1 cellular context compared by ENCODE assay signal in the genomic region with DNA sequence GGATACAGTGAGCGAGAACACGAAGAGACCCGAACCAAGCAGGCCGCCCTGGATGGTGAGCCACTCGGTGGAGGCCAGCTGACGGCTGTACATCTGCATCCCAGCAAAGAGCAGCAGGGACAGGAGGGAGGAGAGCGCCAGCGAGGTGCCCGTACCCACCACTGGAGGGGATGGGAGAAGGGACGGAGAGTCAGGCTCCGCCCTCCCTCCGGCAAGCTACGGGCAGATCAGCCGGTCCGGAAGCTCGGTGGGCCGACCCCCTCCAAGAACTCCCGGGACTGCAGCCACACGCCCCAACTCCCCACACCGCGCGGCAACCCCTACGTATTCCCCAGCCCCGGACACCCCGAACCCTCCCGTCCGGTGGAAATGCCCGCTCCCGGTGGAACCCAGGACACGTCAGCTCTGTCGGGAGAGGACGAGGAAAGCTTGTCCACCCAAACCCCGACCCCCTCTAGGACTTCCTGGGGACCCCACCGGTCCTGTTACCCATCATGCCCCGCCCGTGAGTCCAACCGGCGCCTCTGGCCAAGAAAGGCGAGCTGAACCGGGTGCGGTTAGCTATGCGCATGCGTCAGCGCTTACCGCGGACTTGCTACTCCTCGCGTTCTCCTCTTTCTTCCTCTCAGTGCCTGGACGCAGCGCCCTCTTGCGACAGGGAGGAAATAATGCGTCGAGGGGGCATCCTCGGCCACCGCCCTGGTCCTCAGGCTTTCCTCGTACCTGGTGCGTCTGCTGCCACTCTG.
TF ChIP-seq lines count a peak whose summit lies in the region.

A gene (minus strand): TSS at position 573 of the 746 bp plus-strand sequence. CDS start 80 bp downstream, at position 493.

TF ChIP-seq in HepG2, 621 proteins besides CTCF, POLR2A, EP300 and RAD21 (continued from another document and continues in another):
- TF ChIP-seq ZNF441 (CRISPR knock-in tag; IDR thresholded peaks at IDR 0.05; ENCODE audit: borderline replicate concordance) (peak; percentile 80), ZNF431 (CRISPR knock-in tag; IDR thresholded peaks at IDR 0.05; ENCODE audit: borderline replicate concordance, low read depth) (no peak), RFXANK (CRISPR knock-in tag; IDR thresholded peaks at IDR 0.05) (0 out of 2 replicates have a peak, but pooled peaks have one; percentile 55), ZNF451 (CRISPR knock-in tag; IDR thresholded peaks at IDR 0.05) (peak; percentile 75), ZNF878 (CRISPR knock-in tag; IDR thresholded peaks at IDR 0.05) (no peak), ZNF562 (CRISPR knock-in tag; IDR thresholded peaks at IDR 0.05; ENCODE audit: borderline replicate concordance) (no peak), NFE2L2 (IDR thresholded peaks at IDR 0.05; ENCODE audit: low read length) (peak; percentile 15; the same call in 1 of the 2 replicates), FOXA1 (IDR thresholded peaks at IDR 0.05) (no peak), FOXA1 (CRISPR knock-in tag; IDR thresholded peaks at IDR 0.05) (no peak), NFYB (CRISPR knock-in tag; IDR thresholded peaks at IDR 0.05) (peak; percentile 56; the same call in 1 of the 2 replicates), ZNF34 (CRISPR knock-in tag; IDR thresholded peaks at IDR 0.05; ENCODE audit: borderline replicate concordance) (no peak), JDP2 (CRISPR knock-in tag; IDR thresholded peaks at IDR 0.05; ENCODE audit: borderline replicate concordance) (no peak), ZNF260 (CRISPR knock-in tag; IDR thresholded peaks at IDR 0.05; ENCODE audit: borderline replicate concordance, low read depth) (no peak), RELA (CRISPR knock-in tag; IDR thresholded peaks at IDR 0.05) (0 out of 2 replicates have a peak, but pooled peaks have one; percentile 30), RFX3 (CRISPR knock-in tag; IDR thresholded peaks at IDR 0.05) (no peak), ZNF382 (CRISPR knock-in tag; IDR thresholded peaks at IDR 0.05; ENCODE audit: borderline replicate concordance) (no peak), KLF9 (CRISPR knock-in tag; IDR thresholded peaks at IDR 0.05; ENCODE audit: low read depth) (no peak), ZNF563 (CRISPR knock-in tag; IDR thresholded peaks at IDR 0.05) (0 out of 2 replicates have a peak, but pooled peaks have one; percentile 23), ZNF772 (CRISPR knock-in tag; IDR thresholded peaks at IDR 0.05) (peak; percentile 77), SALL2 (CRISPR knock-in tag; IDR thresholded peaks at IDR 0.05) (peak; percentile 85), PHF21A (CRISPR knock-in tag; IDR thresholded peaks at IDR 0.05) (no peak), NKX3-1 (CRISPR knock-in tag; IDR thresholded peaks at IDR 0.05) (0 out of 2 replicates have a peak, but pooled peaks have one; percentile 52), MED1 (CRISPR knock-in tag; IDR thresholded peaks at IDR 0.05) (peak; percentile 84), ZNF460 (CRISPR knock-in tag; IDR thresholded peaks at IDR 0.05; ENCODE audit: borderline replicate concordance) (no peak), ZSCAN12 (CRISPR knock-in tag; IDR thresholded peaks at IDR 0.05) (no peak), ZMAT3 (CRISPR knock-in tag; conservative IDR thresholded peaks at IDR 0.05) (peak; percentile 32; the same call in 1 of the 2 replicates), ARID2 (CRISPR knock-in tag; IDR thresholded peaks at IDR 0.05; ENCODE audit: borderline replicate concordance) (no peak), SKI (IDR thresholded peaks at IDR 0.05; ENCODE audit: partially characterized antibody) (no peak), MAFG (CRISPR knock-in tag; IDR thresholded peaks at IDR 0.05) (no peak), ZNF446 (CRISPR knock-in tag; IDR thresholded peaks at IDR 0.05) (peak; percentile 82; the same call in 1 of the 2 replicates), ZNF343 (CRISPR knock-in tag; IDR thresholded peaks at IDR 0.05) (no peak), CEBPB (IDR thresholded peaks at IDR 0.05; ENCODE audit: borderline replicate concordance, low read depth, low read length) (no peak), HOXA9 (CRISPR knock-in tag; IDR thresholded peaks at IDR 0.05; ENCODE audit: borderline replicate concordance) (no peak), ZNF264 (CRISPR knock-in tag; IDR thresholded peaks at IDR 0.05) (peak; percentile 38; the same call in 1 of the 2 replicates), ZNF496 (CRISPR knock-in tag; IDR thresholded peaks at IDR 0.05; ENCODE audit: insufficient replicate concordance) (no peak)
- TF ChIP-seq, protein P1, sequence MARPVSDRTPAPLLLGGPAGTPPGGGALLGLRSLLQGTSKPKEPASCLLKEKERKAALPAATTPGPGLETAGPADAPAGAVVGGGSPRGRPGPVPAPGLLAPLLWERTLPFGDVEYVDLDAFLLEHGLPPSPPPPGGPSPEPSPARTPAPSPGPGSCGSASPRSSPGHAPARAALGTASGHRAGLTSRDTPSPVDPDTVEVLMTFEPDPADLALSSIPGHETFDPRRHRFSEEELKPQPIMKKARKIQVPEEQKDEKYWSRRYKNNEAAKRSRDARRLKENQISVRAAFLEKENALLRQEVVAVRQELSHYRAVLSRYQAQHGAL (CRISPR knock-in tag; IDR thresholded peaks at IDR 0.05; ENCODE audit: not compliant biosample characterization) = no peak
- TF ChIP-seq, protein P2, sequence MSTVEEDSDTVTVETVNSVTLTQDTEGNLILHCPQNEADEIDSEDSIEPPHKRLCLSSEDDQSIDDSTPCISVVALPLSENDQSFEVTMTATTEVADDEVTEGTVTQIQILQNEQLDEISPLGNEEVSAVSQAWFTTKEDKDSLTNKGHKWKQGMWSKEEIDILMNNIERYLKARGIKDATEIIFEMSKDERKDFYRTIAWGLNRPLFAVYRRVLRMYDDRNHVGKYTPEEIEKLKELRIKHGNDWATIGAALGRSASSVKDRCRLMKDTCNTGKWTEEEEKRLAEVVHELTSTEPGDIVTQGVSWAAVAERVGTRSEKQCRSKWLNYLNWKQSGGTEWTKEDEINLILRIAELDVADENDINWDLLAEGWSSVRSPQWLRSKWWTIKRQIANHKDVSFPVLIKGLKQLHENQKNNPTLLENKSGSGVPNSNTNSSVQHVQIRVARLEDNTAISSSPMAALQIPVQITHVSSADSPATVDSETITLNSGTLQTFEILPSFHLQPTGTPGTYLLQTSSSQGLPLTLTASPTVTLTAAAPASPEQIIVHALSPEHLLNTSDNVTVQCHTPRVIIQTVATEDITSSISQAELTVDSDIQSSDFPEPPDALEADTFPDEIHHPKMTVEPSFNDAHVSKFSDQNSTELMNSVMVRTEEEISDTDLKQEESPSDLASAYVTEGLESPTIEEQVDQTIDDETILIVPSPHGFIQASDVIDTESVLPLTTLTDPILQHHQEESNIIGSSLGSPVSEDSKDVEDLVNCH (CRISPR knock-in tag; IDR thresholded peaks at IDR 0.05) = no peak
- TF ChIP-seq, protein P3, sequence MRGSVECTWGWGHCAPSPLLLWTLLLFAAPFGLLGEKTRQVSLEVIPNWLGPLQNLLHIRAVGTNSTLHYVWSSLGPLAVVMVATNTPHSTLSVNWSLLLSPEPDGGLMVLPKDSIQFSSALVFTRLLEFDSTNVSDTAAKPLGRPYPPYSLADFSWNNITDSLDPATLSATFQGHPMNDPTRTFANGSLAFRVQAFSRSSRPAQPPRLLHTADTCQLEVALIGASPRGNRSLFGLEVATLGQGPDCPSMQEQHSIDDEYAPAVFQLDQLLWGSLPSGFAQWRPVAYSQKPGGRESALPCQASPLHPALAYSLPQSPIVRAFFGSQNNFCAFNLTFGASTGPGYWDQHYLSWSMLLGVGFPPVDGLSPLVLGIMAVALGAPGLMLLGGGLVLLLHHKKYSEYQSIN (CRISPR knock-in tag; IDR thresholded peaks at IDR 0.05; ENCODE audit: borderline replicate concordance) = no peak
- TF ChIP-seq, protein P4, sequence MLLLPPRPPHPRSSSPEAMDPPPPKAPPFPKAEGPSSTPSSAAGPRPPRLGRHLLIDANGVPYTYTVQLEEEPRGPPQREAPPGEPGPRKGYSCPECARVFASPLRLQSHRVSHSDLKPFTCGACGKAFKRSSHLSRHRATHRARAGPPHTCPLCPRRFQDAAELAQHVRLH (CRISPR knock-in tag; IDR thresholded peaks at IDR 0.05; ENCODE audit: borderline replicate concordance, low read depth) = peak; percentile 86
- TF ChIP-seq, protein P5, sequence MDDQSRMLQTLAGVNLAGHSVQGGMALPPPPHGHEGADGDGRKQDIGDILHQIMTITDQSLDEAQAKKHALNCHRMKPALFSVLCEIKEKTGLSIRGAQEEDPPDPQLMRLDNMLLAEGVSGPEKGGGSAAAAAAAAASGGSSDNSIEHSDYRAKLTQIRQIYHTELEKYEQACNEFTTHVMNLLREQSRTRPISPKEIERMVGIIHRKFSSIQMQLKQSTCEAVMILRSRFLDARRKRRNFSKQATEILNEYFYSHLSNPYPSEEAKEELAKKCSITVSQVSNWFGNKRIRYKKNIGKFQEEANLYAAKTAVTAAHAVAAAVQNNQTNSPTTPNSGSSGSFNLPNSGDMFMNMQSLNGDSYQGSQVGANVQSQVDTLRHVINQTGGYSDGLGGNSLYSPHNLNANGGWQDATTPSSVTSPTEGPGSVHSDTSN (CRISPR knock-in tag; IDR thresholded peaks at IDR 0.05; ENCODE audit: borderline replicate concordance) = no peak
- TF ChIP-seq, protein P6, sequence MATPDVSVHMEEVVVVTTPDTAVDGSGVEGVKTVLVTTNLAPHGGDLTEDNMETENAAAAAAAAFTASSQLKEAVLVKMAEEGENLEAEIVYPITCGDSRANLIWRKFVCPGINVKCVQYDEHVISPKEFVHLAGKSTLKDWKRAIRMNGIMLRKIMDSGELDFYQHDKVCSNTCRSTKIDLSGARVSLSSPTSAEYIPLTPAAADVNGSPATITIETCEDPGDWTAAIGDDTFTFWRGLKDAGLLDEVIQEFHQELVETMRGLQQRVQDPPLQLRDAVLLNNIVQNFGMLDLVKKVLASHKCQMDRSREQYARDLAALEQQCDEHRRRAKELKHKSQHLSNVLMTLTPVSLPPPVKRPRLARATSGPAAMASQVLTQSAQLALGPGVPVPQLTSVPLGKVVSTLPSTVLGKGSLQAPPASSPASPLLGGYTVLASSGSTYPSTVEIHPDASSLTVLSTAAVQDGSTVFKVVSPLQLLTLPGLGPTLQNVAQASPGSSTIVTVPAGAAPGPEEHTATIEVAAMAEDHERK (CRISPR knock-in tag; IDR thresholded peaks at IDR 0.05; ENCODE audit: low read depth) = 0 out of 2 replicates have a peak, but pooled peaks have one; percentile 41
- TF ChIP-seq, protein P7, sequence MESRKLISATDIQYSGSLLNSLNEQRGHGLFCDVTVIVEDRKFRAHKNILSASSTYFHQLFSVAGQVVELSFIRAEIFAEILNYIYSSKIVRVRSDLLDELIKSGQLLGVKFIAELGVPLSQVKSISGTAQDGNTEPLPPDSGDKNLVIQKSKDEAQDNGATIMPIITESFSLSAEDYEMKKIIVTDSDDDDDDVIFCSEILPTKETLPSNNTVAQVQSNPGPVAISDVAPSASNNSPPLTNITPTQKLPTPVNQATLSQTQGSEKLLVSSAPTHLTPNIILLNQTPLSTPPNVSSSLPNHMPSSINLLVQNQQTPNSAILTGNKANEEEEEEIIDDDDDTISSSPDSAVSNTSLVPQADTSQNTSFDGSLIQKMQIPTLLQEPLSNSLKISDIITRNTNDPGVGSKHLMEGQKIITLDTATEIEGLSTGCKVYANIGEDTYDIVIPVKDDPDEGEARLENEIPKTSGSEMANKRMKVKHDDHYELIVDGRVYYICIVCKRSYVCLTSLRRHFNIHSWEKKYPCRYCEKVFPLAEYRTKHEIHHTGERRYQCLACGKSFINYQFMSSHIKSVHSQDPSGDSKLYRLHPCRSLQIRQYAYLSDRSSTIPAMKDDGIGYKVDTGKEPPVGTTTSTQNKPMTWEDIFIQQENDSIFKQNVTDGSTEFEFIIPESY (CRISPR knock-in tag; IDR thresholded peaks at IDR 0.05) = peak; percentile 56; the same call in 1 of the 2 replicates
- TF ChIP-seq, protein P8, sequence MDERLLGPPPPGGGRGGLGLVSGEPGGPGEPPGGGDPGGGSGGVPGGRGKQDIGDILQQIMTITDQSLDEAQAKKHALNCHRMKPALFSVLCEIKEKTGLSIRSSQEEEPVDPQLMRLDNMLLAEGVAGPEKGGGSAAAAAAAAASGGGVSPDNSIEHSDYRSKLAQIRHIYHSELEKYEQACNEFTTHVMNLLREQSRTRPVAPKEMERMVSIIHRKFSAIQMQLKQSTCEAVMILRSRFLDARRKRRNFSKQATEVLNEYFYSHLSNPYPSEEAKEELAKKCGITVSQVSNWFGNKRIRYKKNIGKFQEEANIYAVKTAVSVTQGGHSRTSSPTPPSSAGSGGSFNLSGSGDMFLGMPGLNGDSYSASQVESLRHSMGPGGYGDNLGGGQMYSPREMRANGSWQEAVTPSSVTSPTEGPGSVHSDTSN (CRISPR knock-in tag; IDR thresholded peaks at IDR 0.05) = no peak
- TF ChIP-seq, protein P9, sequence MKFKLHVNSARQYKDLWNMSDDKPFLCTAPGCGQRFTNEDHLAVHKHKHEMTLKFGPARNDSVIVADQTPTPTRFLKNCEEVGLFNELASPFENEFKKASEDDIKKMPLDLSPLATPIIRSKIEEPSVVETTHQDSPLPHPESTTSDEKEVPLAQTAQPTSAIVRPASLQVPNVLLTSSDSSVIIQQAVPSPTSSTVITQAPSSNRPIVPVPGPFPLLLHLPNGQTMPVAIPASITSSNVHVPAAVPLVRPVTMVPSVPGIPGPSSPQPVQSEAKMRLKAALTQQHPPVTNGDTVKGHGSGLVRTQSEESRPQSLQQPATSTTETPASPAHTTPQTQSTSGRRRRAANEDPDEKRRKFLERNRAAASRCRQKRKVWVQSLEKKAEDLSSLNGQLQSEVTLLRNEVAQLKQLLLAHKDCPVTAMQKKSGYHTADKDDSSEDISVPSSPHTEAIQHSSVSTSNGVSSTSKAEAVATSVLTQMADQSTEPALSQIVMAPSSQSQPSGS (CRISPR knock-in tag; IDR thresholded peaks at IDR 0.05) = peak; percentile 81; the same call in 1 of the 2 replicates
- TF ChIP-seq, protein P10, sequence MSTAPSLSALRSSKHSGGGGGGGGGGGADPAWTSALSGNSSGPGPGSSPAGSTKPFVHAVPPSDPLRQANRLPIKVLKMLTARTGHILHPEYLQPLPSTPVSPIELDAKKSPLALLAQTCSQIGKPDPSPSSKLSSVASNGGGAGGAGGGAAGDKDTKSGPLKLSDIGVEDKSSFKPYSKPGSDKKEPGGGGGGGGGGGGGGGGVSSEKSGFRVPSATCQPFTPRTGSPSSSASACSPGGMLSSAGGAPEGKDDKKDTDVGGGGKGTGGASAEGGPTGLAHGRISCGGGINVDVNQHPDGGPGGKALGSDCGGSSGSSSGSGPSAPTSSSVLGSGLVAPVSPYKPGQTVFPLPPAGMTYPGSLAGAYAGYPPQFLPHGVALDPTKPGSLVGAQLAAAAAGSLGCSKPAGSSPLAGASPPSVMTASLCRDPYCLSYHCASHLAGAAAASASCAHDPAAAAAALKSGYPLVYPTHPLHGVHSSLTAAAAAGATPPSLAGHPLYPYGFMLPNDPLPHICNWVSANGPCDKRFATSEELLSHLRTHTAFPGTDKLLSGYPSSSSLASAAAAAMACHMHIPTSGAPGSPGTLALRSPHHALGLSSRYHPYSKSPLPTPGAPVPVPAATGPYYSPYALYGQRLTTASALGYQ (CRISPR knock-in tag; IDR thresholded peaks at IDR 0.05) = no peak
- TF ChIP-seq, protein P11, sequence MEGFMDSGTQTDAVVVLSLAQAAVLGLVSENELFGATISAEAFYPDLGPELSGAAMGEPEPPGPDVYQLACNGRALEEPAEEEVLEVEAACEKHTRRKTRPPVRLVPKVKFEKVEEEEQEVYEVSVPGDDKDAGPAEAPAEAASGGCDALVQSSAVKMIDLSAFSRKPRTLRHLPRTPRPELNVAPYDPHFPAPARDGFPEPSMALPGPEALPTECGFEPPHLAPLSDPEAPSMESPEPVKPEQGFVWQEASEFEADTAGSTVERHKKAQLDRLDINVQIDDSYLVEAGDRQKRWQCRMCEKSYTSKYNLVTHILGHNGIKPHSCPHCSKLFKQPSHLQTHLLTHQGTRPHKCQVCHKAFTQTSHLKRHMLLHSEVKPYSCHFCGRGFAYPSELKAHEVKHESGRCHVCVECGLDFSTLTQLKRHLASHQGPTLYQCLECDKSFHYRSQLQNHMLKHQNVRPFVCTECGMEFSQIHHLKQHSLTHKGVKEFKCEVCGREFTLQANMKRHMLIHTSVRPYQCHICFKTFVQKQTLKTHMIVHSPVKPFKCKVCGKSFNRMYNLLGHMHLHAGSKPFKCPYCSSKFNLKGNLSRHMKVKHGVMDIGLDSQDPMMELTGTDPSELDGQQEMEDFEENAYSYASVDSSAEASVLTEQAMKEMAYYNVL (CRISPR knock-in tag; IDR thresholded peaks at IDR 0.05; ENCODE audit: borderline replicate concordance) = no peak; the same call in 1 of the 2 replicates
